In genomic region chr19:54219702-54220101, GRCh38 we compare ENCODE assay signal across 9 cellular contexts. TPM values are rescaled to one million over a fixed set of nuclear protein-coding genes. Genes with fewer than 3 reads are reported as not detected.
DNase-seq lines count a peak whose midpoint lies in the region; TF ChIP-seq lines count a peak whose summit lies in the region.
"Not testable (repeated sequence)": the region's sequence is repeated elsewhere in the genome, so short reads cannot be mapped to it uniquely, and the experiment has no call there.
"Had no signal": no experiment of that assay in that cellular context is flagged by ENCODE, and none has a peak within 500 bp of the region (broad histone marks: within the 10 kb centered on the region; RNA-seq: fewer than 3 reads in every experiment).

No MANE protein-coding gene starts in this region.

- H3K4me1 ChIP-seq in HEK293 (ENCODE audit: control insufficient read depth, insufficient read depth, low read length); Peyer's patch: not testable (repeated sequence)
- peaks cover 68 to 73% of the 10 kb centered on the region in 2 experiments for H3K4me1 ChIP-seq in neutrophil (ENCODE audit: control insufficient read depth in 1 of 2, insufficient read depth in 1 of 2, low read depth in 1 of 2, low read length in 1 of 2)

- CTCF ChIA-PET in HEK293 (lab: Yijun Ruan, JAX) = not testable (repeated sequence)

- not testable (repeated sequence) for H3K9me3 ChIP-seq in HEK293 (ENCODE audit: control insufficient read depth, insufficient read depth, low read depth, low read length); Peyer's patch; neutrophil

- TF ChIP-seq POLR2A in Peyer's patch (IDR thresholded peaks at IDR 0.05) = not testable (repeated sequence)

- H3K36me3 ChIP-seq in HEK293 (ENCODE audit: control insufficient read depth in 2 of 2, insufficient read depth in 1 of 2, low read length in 2 of 2) = peaks cover 0 to 13% of the 10 kb centered on the region in 2 experiments; a peak in 2 of 3 replicates
- not testable (repeated sequence) for H3K36me3 ChIP-seq in Peyer's patch
- peaks cover 66% of the 10 kb centered on the region for H3K36me3 ChIP-seq in neutrophil

- not testable (repeated sequence) for H3K27ac ChIP-seq in HEK293 (ENCODE audit: extremely low read depth, low read depth, low read length); Peyer's patch; coronary artery
- peak overlapping the region; percentile 79 for H3K27ac ChIP-seq in neutrophil

- not testable (repeated sequence) for TF ChIP-seq CTCF in HEK293 (tag by site-specific recombination; IDR thresholded peaks at IDR 0.05); Peyer's patch (IDR thresholded peaks at IDR 0.05); coronary artery (IDR thresholded peaks at IDR 0.05); neutrophil (IDR thresholded peaks at IDR 0.05)

- DNase-seq in AG20443 (ENCODE audit: low spot score) (peak; percentile 1), Peyer's patch (peak in 2 of 3 donors; percentile 6 to 29), coronary artery (ENCODE audit: low spot score) (peak; percentile 54)

- not testable (repeated sequence) for H3K27me3 ChIP-seq in Peyer's patch, neutrophil

- POLR2A ChIA-PET in HEK293 (lab: Yijun Ruan, JAX) = not testable (repeated sequence)

- not testable (repeated sequence) for H3K4me3 ChIP-seq in HEK293 (ENCODE audit: low read depth, low read length); Peyer's patch; coronary artery
- peak overlapping the region; percentile 32 to 35 for H3K4me3 ChIP-seq in neutrophil (ENCODE audit: low read depth in 1 of 2, low read length in 1 of 2)

TF ChIP-seq in HEK293, 187 proteins besides CTCF, POLR2A, EP300 and RAD21:
- peak; percentile 91 for TF ChIP-seq GLIS1 (tag by site-specific recombination; IDR thresholded peaks at IDR 0.05)

RNA-seq across cellular contexts. Expression of gene LILRB3, which starts 3.1 kb away (rescaled TPM):
- 10 to 100 TPM in 1 of 4 donors, 1 to 10 TPM in 2, not detected in 1; 3.1 to 16.5 (median 5.6) TPM for total RNA-seq in Peyer's patch
- total RNA-seq: A172; Caco-2; Calu3; CD8-positive, alpha-beta T cell had no signal

RNA-seq across cellular contexts. Expression of gene RPS9, which starts 19.0 kb away (rescaled TPM):
- total RNA-seq in Peyer's patch = 1,000 to 10,000 TPM in 2 of 4 donors, 100 to 1,000 TPM in 2; 712 to 1,604 (median 941) TPM

RNA-seq across cellular contexts. Expression of gene LILRA6, which starts 22.9 kb away (rescaled TPM):
- total RNA-seq in Peyer's patch = 1 to 10 TPM in 2 of 4 donors, not detected in 2; 1.1 to 1.5 TPM
- total RNA-seq: A172; Caco-2; Calu3; CD8-positive, alpha-beta T cell had no signal

RNA-seq across cellular contexts. Expression of gene TSEN34, which starts 28.6 kb away (rescaled TPM):
- total RNA-seq in Peyer's patch = 10 to 100 TPM; 29.7 to 50.4 (median 42.2) TPM

RNA-seq across cellular contexts. Expression of gene MBOAT7, which starts 30.3 kb away (rescaled TPM):
- 100 to 1,000 TPM in 3 of 4 donors, 10 to 100 TPM in 1; 85.8 to 370 (median 245) TPM for total RNA-seq in Peyer's patch

Comparison
In these comparisons a context has a peak if more than half of its experiments do, and no peak if none do; other contexts are left out.
1. DNase-seq: peak in every context shown above with its lines; median percentile 54 in coronary artery; 18 in Peyer's patch; 1 in AG20443.